Comparison of ENCODE assay signal across 18 cellular contexts in genomic region chr16:27232875-27233605, GRCh38. TPM values are rescaled to one million over a fixed set of nuclear protein-coding genes. Genes with fewer than 3 reads are reported as not detected.
A peak's percentile ranks its signal among the peaks of the same experiment; 100 is the strongest.
DNase-seq lines count a peak whose midpoint lies in the region; ATAC-seq and TF ChIP-seq lines count a peak whose summit lies in the region.
"Had no signal": no experiment of that assay in that cellular context is flagged by ENCODE, and none has a peak within 500 bp of the region (broad histone marks: within the 10 kb centered on the region; RNA-seq: fewer than 3 reads in every experiment).

No MANE protein-coding gene starts in this region.

- no peaks in the 10 kb centered on the region for H3K27me3 ChIP-seq in psoas muscle (ENCODE audit: insufficient read depth in 3 of 3, low read length in 2 of 3)
- H3K27me3 ChIP-seq: neutrophil, upper lobe of left lung had no signal

- no peak overlapping the region for H3K4me3 ChIP-seq in psoas muscle
- H3K4me3 ChIP-seq: upper lobe of left lung had no signal

- H3K9me3 ChIP-seq in KOPT-K1 (ENCODE audit: insufficient read depth, low read length, poor library complexity, severe bottlenecking) (no peaks in the 10 kb centered on the region), psoas muscle (no peaks in the 10 kb centered on the region)
- H3K9me3 ChIP-seq: neutrophil, upper lobe of left lung had no signal

- H3K27me3 Mint-ChIP-seq in T-helper 2 cell treated with Interferon-gamma antibody and Interleukin-4, amounts not matched to agents 5 μg/mL and 100 μg/mL, for 36 hours (ENCODE audit: low read depth) = no peaks in the 10 kb centered on the region
- no peaks in the 10 kb centered on the region for H3K27me3 Mint-ChIP-seq in activated naive CD8-positive, alpha-beta T cell treated with anti-CD3 and anti-CD28 coated beads for 36 hours
- H3K27me3 Mint-ChIP-seq in natural killer cell treated with Interleukin-12 subunit alpha and Interleukin-12 subunit beta and Interleukin-15 and Interleukin-18, amount 100 ng/mL, for 72 hours = no peaks in the 10 kb centered on the region

- H3K4me1 ChIP-seq in psoas muscle = peaks cover 24% of the 10 kb centered on the region

- ATAC-seq in natural killer cell treated with Interleukin-12 subunit alpha and Interleukin-12 subunit beta and Interleukin-15 and Interleukin-18, amount 100 ng/mL, for 72 hours = no peak
- ATAC-seq in GM18867 (IDR thresholded peaks at IDR 0.05; ENCODE audit: unreplicated experiment) (no peak), psoas muscle (no peak)
- ATAC-seq: left ventricle myocardium superior had no signal

- peak overlapping the region; percentile 81 for H3K4me3 Mint-ChIP-seq in T-helper 2 cell treated with Interferon-gamma antibody and Interleukin-4, amounts not matched to agents 5 μg/mL and 100 μg/mL, for 36 hours
- peak overlapping the region; percentile 61 for H3K4me3 Mint-ChIP-seq in activated naive CD8-positive, alpha-beta T cell treated with anti-CD3 and anti-CD28 coated beads for 36 hours
- H3K4me3 Mint-ChIP-seq in natural killer cell treated with Interleukin-12 subunit alpha and Interleukin-12 subunit beta and Interleukin-15 and Interleukin-18, amount 100 ng/mL, for 72 hours = no peak overlapping the region

- H3K27ac Mint-ChIP-seq in T-helper 2 cell treated with Interferon-gamma antibody and Interleukin-4, amounts not matched to agents 5 μg/mL and 100 μg/mL, for 36 hours = peak overlapping the region; percentile 92
- peak overlapping the region; percentile 99 for H3K27ac Mint-ChIP-seq in activated naive CD8-positive, alpha-beta T cell treated with anti-CD3 and anti-CD28 coated beads for 36 hours
- peak overlapping the region; percentile 55 to 78 for H3K27ac Mint-ChIP-seq in natural killer cell treated with Interleukin-12 subunit alpha and Interleukin-12 subunit beta and Interleukin-15 and Interleukin-18, amount 100 ng/mL, for 72 hours

- H3K4me1 Mint-ChIP-seq in T-helper 2 cell treated with Interferon-gamma antibody and Interleukin-4, amounts not matched to agents 5 μg/mL and 100 μg/mL, for 36 hours (ENCODE audit: low read depth) = peaks cover 76% of the 10 kb centered on the region
- H3K4me1 Mint-ChIP-seq in activated naive CD8-positive, alpha-beta T cell treated with anti-CD3 and anti-CD28 coated beads for 36 hours = peaks cover 80% of the 10 kb centered on the region
- peaks cover 52 to 54% of the 10 kb centered on the region in 2 donors for H3K4me1 Mint-ChIP-seq in natural killer cell treated with Interleukin-12 subunit alpha and Interleukin-12 subunit beta and Interleukin-15 and Interleukin-18, amount 100 ng/mL, for 72 hours (ENCODE audit: low read depth in 2 of 2)

- DNase-seq in T-helper 2 cell treated with Interferon-gamma antibody and Interleukin-4, amounts not matched to agents 5 μg/mL and 100 μg/mL, for 36 hours (ENCODE audit: low spot score) = no peak
- DNase-seq in T-helper 2 cell (no peak), hippocampal formation (lab: John Stamatoyannopoulos, UW) (no peak), psoas muscle (no peak)
- no peak for DNase-seq in activated naive CD8-positive, alpha-beta T cell treated with anti-CD3 and anti-CD28 coated beads for 36 hours
- no peak for DNase-seq in natural killer cell treated with Interleukin-12 subunit alpha and Interleukin-12 subunit beta and Interleukin-15 and Interleukin-18, amount 100 ng/mL, for 72 hours (ENCODE audit: low spot score)
- DNase-seq: 8988T; activated gamma-delta T cell; central memory CD4-positive, alpha-beta T cell; left ventricle myocardium superior; NCI-H1694 treated with DMSO at 0.1 percent for 48 hours; NCI-H69; SHP77; upper lobe of left lung; WERI-Rb-1 had no signal

- no peaks in the 10 kb centered on the region for H3K9me3 Mint-ChIP-seq in T-helper 2 cell treated with Interferon-gamma antibody and Interleukin-4, amounts not matched to agents 5 μg/mL and 100 μg/mL, for 36 hours
- no peaks in the 10 kb centered on the region for H3K9me3 Mint-ChIP-seq in activated naive CD8-positive, alpha-beta T cell treated with anti-CD3 and anti-CD28 coated beads for 36 hours
- no peaks in the 10 kb centered on the region for H3K9me3 Mint-ChIP-seq in natural killer cell treated with Interleukin-12 subunit alpha and Interleukin-12 subunit beta and Interleukin-15 and Interleukin-18, amount 100 ng/mL, for 72 hours

- TF ChIP-seq CTCF in psoas muscle (IDR thresholded peaks at IDR 0.05) = no peak

- intact Hi-C loops in psoas muscle (cut with DNase I) = loop anchor here (2.0 to 10.0 kb wide), 5 partner anchors 36 to 224 kb away; no protein-coding TSS in a partner anchor

- H3K27ac ChIP-seq in KOPT-K1 (ENCODE audit: low read depth, low read length, poor library complexity, severe bottlenecking) = peak overlapping the region; percentile 98
- no peak overlapping the region for H3K27ac ChIP-seq in psoas muscle
- H3K27ac ChIP-seq: neutrophil, WERI-Rb-1 had no signal

- H3K36me3 Mint-ChIP-seq in T-helper 2 cell treated with Interferon-gamma antibody and Interleukin-4, amounts not matched to agents 5 μg/mL and 100 μg/mL, for 36 hours (ENCODE audit: low read depth) = peaks cover 48% of the 10 kb centered on the region
- peaks cover 52% of the 10 kb centered on the region for H3K36me3 Mint-ChIP-seq in activated naive CD8-positive, alpha-beta T cell treated with anti-CD3 and anti-CD28 coated beads for 36 hours
- H3K36me3 Mint-ChIP-seq in natural killer cell treated with Interleukin-12 subunit alpha and Interleukin-12 subunit beta and Interleukin-15 and Interleukin-18, amount 100 ng/mL, for 72 hours = no peaks in the 10 kb centered on the region

- 80 to 88% (median 85%) methylated on average over 14 of the region's 14 CpGs for WGBS in psoas muscle, 3 donors

- peaks cover 12% of the 10 kb centered on the region; the same call in 1 of the 2 replicates for H3K36me3 ChIP-seq in KOPT-K1 (ENCODE audit: insufficient read depth, low read length)
- H3K36me3 ChIP-seq in psoas muscle (ENCODE audit: insufficient read depth in 1 of 2, low read depth in 1 of 2) = peaks cover 0 to 37% of the 10 kb centered on the region in 2 donors
- H3K36me3 ChIP-seq: WERI-Rb-1 had no signal

RNA-seq across cellular contexts. Expression of gene KDM8, which starts 29.7 kb away (rescaled TPM):
- total RNA-seq in activated naive CD8-positive, alpha-beta T cell treated with anti-CD3 and anti-CD28 coated beads for 36 hours = 10 to 100 TPM in 1 of 2 experiments, 1 to 10 TPM in 1; 9.9 to 12.2 TPM
- 10 to 100 TPM in 1 of 2 donors, 1 to 10 TPM in 1; 7.3 to 12.0 TPM for total RNA-seq in natural killer cell treated with Interleukin-12 subunit alpha and Interleukin-12 subunit beta and Interleukin-15 and Interleukin-18, amount 100 ng/mL, for 72 hours
- total RNA-seq in psoas muscle = 1 to 10 TPM; 2.2 to 7.8 (median 4.6) TPM
- 1 to 10 TPM; 2.4 to 3.5 (median 3.0) TPM for polyA plus RNA-seq in psoas muscle

RNA-seq across cellular contexts. Expression of gene NSMCE1, which starts 35.5 kb away (rescaled TPM):
- 100 to 1,000 TPM; 133 to 146 TPM for total RNA-seq in activated naive CD8-positive, alpha-beta T cell treated with anti-CD3 and anti-CD28 coated beads for 36 hours
- 10 to 100 TPM; 37.7 to 50.4 TPM for total RNA-seq in natural killer cell treated with Interleukin-12 subunit alpha and Interleukin-12 subunit beta and Interleukin-15 and Interleukin-18, amount 100 ng/mL, for 72 hours
- 10 to 100 TPM; 18.9 to 51.8 (median 28.8) TPM for total RNA-seq in psoas muscle
- polyA plus RNA-seq in psoas muscle = 10 to 100 TPM; 26.0 to 31.7 (median 28.4) TPM
